In the genomic region with DNA sequence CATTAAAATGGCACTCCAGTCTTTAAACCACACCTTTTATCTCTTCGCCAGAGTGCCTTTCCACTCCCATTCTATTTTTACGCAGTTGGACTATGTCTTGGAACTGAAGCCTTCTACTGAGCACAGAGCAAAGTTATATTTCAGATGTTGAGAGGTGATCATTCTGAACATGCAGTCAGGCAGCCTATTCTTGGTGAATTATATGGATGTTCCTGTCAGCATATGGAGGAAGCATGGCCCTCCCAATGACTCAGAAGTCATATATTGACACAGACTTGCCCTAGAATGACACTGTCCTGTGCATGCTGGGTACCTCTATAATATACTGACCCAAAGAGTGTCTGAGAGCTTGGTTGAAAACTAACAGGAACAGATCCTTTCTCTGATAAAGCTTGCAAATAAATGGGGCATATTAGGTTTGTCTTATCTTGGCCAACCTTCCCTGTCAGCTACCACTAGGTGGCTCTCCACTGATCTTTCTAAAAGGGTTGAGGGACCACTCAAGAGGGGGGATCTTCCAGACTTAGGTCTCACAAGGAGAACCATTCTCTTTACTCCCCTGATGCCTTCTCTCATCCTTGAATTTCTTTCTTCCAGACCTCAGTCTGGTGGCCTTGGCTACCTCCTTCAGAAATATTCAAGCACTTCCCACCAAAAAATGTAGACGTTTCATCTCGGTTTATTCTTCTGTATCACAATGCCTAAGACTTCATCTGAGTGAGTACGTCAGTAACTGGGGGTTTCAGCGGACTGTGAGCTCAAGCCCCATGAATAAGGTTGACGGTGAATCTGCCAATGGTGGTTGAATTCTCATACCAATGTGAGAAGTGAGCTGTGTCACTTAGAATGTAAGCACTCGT, we compare ENCODE assay signal across 8 cellular contexts. TPM values are rescaled to one million over a fixed set of nuclear protein-coding genes. Genes with fewer than 3 reads are reported as not detected.
DNase-seq lines count a peak whose midpoint lies in the region; ATAC-seq, FAIRE-seq and TF ChIP-seq lines count a peak whose summit lies in the region.

No MANE protein-coding gene starts in this region.

- peaks cover 2% of the 10 kb centered on the region; the same call in 1 of the 2 replicates for H3K27me3 ChIP-seq in Panc1 (ENCODE audit: control insufficient read depth, insufficient read depth, low read length)

- no peak overlapping the region for H3K27ac ChIP-seq in Panc1 (ENCODE audit: low read length)

- BruUV-seq in Panc1 (replicated peaks; lab: Mats Ljungman, UMichigan) = no TSS peak

- no peaks in the 10 kb centered on the region for H3K9me3 Mint-ChIP-seq in effector memory CD8-positive, alpha-beta T cell

- no peak overlapping the region for H3K27ac Mint-ChIP-seq in effector memory CD8-positive, alpha-beta T cell

- peak; percentile 46 for FAIRE-seq in D721Med (lab: Jason Lieb, UNC)

- ATAC-seq in GM18858 (IDR thresholded peaks at IDR 0.05; ENCODE audit: unreplicated experiment) (peak; percentile 56), HG03139 (IDR thresholded peaks at IDR 0.05; ENCODE audit: unreplicated experiment) (peak; percentile 62), Panc1 (no peak), HG03025 (IDR thresholded peaks at IDR 0.05; ENCODE audit: low FRiP score, unreplicated experiment) (no peak)
- peak; percentile 66 for ATAC-seq in effector memory CD8-positive, alpha-beta T cell (replicated peaks)

- H3K4me3 Mint-ChIP-seq in effector memory CD8-positive, alpha-beta T cell = no peak overlapping the region

- CTCF ChIA-PET in Panc1 (lab: Charles Lee) = interaction anchor here (0.6 kb wide), 1 partner anchor 11 kb away, joined by 3 read pairs; no protein-coding TSS in a partner anchor

- peaks cover 0 to 3% of the 10 kb centered on the region in 2 donors for H3K4me1 Mint-ChIP-seq in effector memory CD8-positive, alpha-beta T cell (ENCODE audit: low read depth in 2 of 2)

- H3K4me3 ChIP-seq in Panc1 (ENCODE audit: low read depth in 2 of 2, low read length in 2 of 2) = no peak overlapping the region

- no peaks in the 10 kb centered on the region for H3K36me3 ChIP-seq in Panc1 (ENCODE audit: control insufficient read depth, insufficient read depth, low read length)

- H3K4me1 ChIP-seq in Panc1 (ENCODE audit: control insufficient read depth, insufficient read depth, low read length) = no peaks in the 10 kb centered on the region

- H3K36me3 Mint-ChIP-seq in effector memory CD8-positive, alpha-beta T cell (ENCODE audit: insufficient read depth) = no peaks in the 10 kb centered on the region

- H3K27me3 Mint-ChIP-seq in effector memory CD8-positive, alpha-beta T cell = peaks cover 16 to 26% of the 10 kb centered on the region in 2 donors

- no peaks in the 10 kb centered on the region for H3K9me3 ChIP-seq in Panc1 (ENCODE audit: control insufficient read depth, insufficient read depth, low read depth, low read length)

- POLR2A ChIA-PET in Panc1 (lab: Charles Lee) = no interaction called here

- DNase-seq in D721Med (ENCODE audit: insufficient read length, low spot score) (peak; percentile 26), Panc1 (ENCODE audit: low read depth, low spot score) (no peak), myocyte (ENCODE audit: low read depth) (peak; percentile 57), GF-D8 (lab: John Stamatoyannopoulos, UW) (no peak)
- DNase-seq in effector memory CD8-positive, alpha-beta T cell = peak in 1 of 3 experiments; percentile 8

- TF ChIP-seq CTCF in D721Med (IDR thresholded peaks at IDR 0.05; ENCODE audit: insufficient read depth, missing control alignments) = peak; percentile 77
- TF ChIP-seq CTCF in Panc1 (IDR thresholded peaks at IDR 0.05) = peak; percentile 65

- in situ Hi-C loops in Panc1 (cut with HindIII; ENCODE audit: low pct_unique_long_range_greater_than_20kb, low sequenced_read_pairs) = no loop called here

- intact Hi-C loops in Panc1 (cut with micrococcal nuclease; ENCODE audit: unreplicated experiment) = no loop called here

RNA-seq across cellular contexts. Expression of gene ALG14, which starts 11.8 kb away (rescaled TPM):
- total RNA-seq in Panc1 (2021; ENCODE audit: unreplicated experiment) (4.1 TPM), myocyte (0.88 and 1.4 TPM in 2 replicates)
- 3.8 TPM for polyA plus RNA-seq in Panc1 (2012; ENCODE audit: insufficient read length)
- polyA plus RNA-seq in myocyte (2012) = 5.5 TPM

RNA-seq across cellular contexts. Expression of gene TLCD4, which starts 32.6 kb away (rescaled TPM):
- total RNA-seq in Panc1 (2021; ENCODE audit: unreplicated experiment) = 2.9 TPM
- 0.34 TPM for polyA plus RNA-seq in Panc1 (2012; ENCODE audit: insufficient read length)
- 5.3 and 9.1 TPM in 2 replicates for total RNA-seq in myocyte
- polyA plus RNA-seq in myocyte (2012) = 1.3 TPM

Comparison
In these comparisons a context has a peak if more than half of its experiments do, and no peak if none do; other contexts are left out.
1. DNase-seq: peak in D721Med (single experiment) and myocyte (single experiment); none in Panc1 (single experiment) and GF-D8 (single experiment).
2. ATAC-seq: peak in GM18858 (single experiment), HG03139 (single experiment) and effector memory CD8-positive, alpha-beta T cell (single experiment); none in Panc1 (single experiment) and HG03025 (single experiment).